Comparison of ENCODE assay signal across 1 cellular context in the genomic region with DNA sequence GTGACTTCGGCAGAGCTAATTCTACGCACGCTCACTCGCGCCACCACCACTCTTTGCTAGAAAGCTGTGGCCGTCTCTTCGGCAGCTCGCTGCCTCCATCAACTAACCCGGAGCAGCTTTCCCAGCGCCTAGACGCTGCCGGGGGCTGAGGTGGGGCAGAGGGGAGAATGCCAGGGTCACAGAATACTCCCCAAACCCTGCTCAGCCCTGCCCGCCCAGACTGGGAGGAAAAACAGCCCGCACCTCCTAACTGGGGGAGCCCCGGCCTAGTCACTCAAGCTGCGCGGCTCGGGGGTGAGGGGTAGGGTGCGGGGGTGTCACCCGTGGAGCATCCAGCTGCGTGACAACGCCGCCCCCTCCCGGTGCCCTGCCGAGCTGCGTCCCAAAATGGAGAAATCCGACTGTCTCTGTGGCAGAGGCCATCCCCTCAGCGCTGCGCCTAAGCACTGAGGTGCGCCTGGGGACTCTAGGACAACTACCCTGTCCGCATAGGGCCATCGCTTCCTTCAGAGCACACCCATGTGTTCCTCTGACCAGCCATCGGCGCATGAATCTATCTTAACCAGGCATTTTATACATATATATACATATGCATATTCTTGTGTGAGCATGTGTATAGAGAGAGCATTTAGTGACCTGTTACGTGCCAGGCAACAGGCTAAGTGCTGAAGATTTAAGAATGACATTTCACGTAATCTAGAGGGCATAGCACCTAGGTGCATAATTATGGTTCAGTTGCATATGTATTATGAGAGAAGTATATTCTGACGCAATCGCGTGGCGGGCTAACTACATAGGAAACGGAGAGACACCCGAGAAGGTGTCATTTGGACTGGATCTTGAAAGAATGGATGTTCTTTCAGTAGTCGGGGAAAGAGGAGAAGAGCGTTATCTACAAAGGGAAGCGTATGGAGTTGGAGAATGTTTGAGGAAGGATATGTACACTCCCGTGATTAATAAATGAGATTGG.
TF ChIP-seq lines count a peak whose summit lies in the region.

No MANE protein-coding gene starts in this region.

TF ChIP-seq in HepG2, 621 proteins besides CTCF, POLR2A, EP300 and RAD21 (continued from another document and continues in another):
- TF ChIP-seq HMGXB4 (CRISPR knock-in tag; IDR thresholded peaks at IDR 0.05; ENCODE audit: borderline replicate concordance in 1 of 2, low read depth in 1 of 2) (peak in 1 of 2 experiments; percentile 66; a peak in 1 of 4 replicates), SP5 (CRISPR knock-in tag; IDR thresholded peaks at IDR 0.05; ENCODE audit: borderline replicate concordance, low read depth) (no peak), KDM1A (CRISPR knock-in tag; IDR thresholded peaks at IDR 0.05) (no peak), AGO2 (optimal IDR thresholded peaks at IDR 0.05; ENCODE audit: low read depth, low read length) (peak; percentile 70), ZNF670 (CRISPR knock-in tag; IDR thresholded peaks at IDR 0.05; ENCODE audit: borderline replicate concordance) (no peak; the same call in 1 of the 2 replicates), ZNF337 (CRISPR knock-in tag; IDR thresholded peaks at IDR 0.05; ENCODE audit: borderline replicate concordance, low read depth) (no peak), ZBTB21 (CRISPR knock-in tag; IDR thresholded peaks at IDR 0.05) (no peak), RFX5 (IDR thresholded peaks at IDR 0.05; ENCODE audit: low read depth, low read length) (no peak), FOXP1 (IDR thresholded peaks at IDR 0.05) (no peak), FOXP1 (CRISPR knock-in tag; IDR thresholded peaks at IDR 0.05) (no peak), PCBP1 (IDR thresholded peaks at IDR 0.05; ENCODE audit: borderline replicate concordance, low read depth, low read length) (0 out of 2 replicates have a peak, but pooled peaks have one; percentile 50), ZNF879 (CRISPR knock-in tag; IDR thresholded peaks at IDR 0.05) (0 out of 2 replicates have a peak, but pooled peaks have one; percentile 11), UBTF (CRISPR knock-in tag; IDR thresholded peaks at IDR 0.05) (0 out of 2 replicates have a peak, but pooled peaks have one; percentile 50), XBP1 (CRISPR knock-in tag; IDR thresholded peaks at IDR 0.05) (no peak), ZMYM3 (CRISPR knock-in tag; IDR thresholded peaks at IDR 0.05) (peak; percentile 48; the same call in 1 of the 2 replicates), HOXD1 (CRISPR knock-in tag; IDR thresholded peaks at IDR 0.05) (no peak; the same call in 1 of the 2 replicates), FOXM1 (CRISPR knock-in tag; IDR thresholded peaks at IDR 0.05) (no peak), ZNF138 (CRISPR knock-in tag; IDR thresholded peaks at IDR 0.05; ENCODE audit: low read depth) (no peak), HNRNPUL1 (IDR thresholded peaks at IDR 0.05; ENCODE audit: low read depth, low read length) (no peak), IRF2 (CRISPR knock-in tag; IDR thresholded peaks at IDR 0.05) (0 out of 2 replicates have a peak, but pooled peaks have one; percentile 5), PRDM4 (CRISPR knock-in tag; IDR thresholded peaks at IDR 0.05; ENCODE audit: borderline replicate concordance) (no peak), ZFX (CRISPR knock-in tag; IDR thresholded peaks at IDR 0.05; ENCODE audit: low read depth) (peak; percentile 78), TEAD3 (CRISPR knock-in tag; optimal IDR thresholded peaks at IDR 0.05; ENCODE audit: borderline replicate concordance) (no peak), ZBTB3 (CRISPR knock-in tag; IDR thresholded peaks at IDR 0.05; ENCODE audit: borderline replicate concordance, low read depth) (no peak), ZMYM2 (CRISPR knock-in tag; IDR thresholded peaks at IDR 0.05) (no peak), ZNF598 (CRISPR knock-in tag; IDR thresholded peaks at IDR 0.05; ENCODE audit: borderline replicate concordance) (no peak), RNF219 (CRISPR knock-in tag; IDR thresholded peaks at IDR 0.05) (no peak), ZSCAN12 (CRISPR knock-in tag; IDR thresholded peaks at IDR 0.05) (no peak), ELF4 (CRISPR knock-in tag; IDR thresholded peaks at IDR 0.05; ENCODE audit: borderline replicate concordance) (0 out of 2 replicates have a peak, but pooled peaks have one; percentile 20), ZNF777 (CRISPR knock-in tag; IDR thresholded peaks at IDR 0.05) (no peak), HIC2 (CRISPR knock-in tag; IDR thresholded peaks at IDR 0.05; ENCODE audit: low read depth) (no peak), PHF8 (CRISPR knock-in tag; IDR thresholded peaks at IDR 0.05) (no peak), ZNF333 (CRISPR knock-in tag; IDR thresholded peaks at IDR 0.05; ENCODE audit: borderline replicate concordance) (no peak), ZMYM4 (CRISPR knock-in tag; IDR thresholded peaks at IDR 0.05) (no peak; the same call in none of the 2 replicates)
- TF ChIP-seq, protein P1, sequence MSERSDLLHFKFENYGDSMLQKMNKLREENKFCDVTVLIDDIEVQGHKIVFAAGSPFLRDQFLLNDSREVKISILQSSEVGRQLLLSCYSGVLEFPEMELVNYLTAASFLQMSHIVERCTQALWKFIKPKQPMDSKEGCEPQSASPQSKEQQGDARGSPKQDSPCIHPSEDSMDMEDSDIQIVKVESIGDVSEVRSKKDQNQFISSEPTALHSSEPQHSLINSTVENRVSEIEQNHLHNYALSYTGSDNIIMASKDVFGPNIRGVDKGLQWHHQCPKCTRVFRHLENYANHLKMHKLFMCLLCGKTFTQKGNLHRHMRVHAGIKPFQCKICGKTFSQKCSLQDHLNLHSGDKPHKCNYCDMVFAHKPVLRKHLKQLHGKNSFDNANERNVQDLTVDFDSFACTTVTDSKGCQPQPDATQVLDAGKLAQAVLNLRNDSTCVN (CRISPR knock-in tag; IDR thresholded peaks at IDR 0.05; ENCODE audit: borderline replicate concordance) = no peak
- TF ChIP-seq, protein P2, sequence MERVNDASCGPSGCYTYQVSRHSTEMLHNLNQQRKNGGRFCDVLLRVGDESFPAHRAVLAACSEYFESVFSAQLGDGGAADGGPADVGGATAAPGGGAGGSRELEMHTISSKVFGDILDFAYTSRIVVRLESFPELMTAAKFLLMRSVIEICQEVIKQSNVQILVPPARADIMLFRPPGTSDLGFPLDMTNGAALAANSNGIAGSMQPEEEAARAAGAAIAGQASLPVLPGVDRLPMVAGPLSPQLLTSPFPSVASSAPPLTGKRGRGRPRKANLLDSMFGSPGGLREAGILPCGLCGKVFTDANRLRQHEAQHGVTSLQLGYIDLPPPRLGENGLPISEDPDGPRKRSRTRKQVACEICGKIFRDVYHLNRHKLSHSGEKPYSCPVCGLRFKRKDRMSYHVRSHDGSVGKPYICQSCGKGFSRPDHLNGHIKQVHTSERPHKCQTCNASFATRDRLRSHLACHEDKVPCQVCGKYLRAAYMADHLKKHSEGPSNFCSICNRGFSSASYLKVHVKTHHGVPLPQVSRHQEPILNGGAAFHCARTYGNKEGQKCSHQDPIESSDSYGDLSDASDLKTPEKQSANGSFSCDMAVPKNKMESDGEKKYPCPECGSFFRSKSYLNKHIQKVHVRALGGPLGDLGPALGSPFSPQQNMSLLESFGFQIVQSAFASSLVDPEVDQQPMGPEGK (CRISPR knock-in tag; IDR thresholded peaks at IDR 0.05) = peak; percentile 71
- TF ChIP-seq, protein P3, sequence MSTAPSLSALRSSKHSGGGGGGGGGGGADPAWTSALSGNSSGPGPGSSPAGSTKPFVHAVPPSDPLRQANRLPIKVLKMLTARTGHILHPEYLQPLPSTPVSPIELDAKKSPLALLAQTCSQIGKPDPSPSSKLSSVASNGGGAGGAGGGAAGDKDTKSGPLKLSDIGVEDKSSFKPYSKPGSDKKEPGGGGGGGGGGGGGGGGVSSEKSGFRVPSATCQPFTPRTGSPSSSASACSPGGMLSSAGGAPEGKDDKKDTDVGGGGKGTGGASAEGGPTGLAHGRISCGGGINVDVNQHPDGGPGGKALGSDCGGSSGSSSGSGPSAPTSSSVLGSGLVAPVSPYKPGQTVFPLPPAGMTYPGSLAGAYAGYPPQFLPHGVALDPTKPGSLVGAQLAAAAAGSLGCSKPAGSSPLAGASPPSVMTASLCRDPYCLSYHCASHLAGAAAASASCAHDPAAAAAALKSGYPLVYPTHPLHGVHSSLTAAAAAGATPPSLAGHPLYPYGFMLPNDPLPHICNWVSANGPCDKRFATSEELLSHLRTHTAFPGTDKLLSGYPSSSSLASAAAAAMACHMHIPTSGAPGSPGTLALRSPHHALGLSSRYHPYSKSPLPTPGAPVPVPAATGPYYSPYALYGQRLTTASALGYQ (CRISPR knock-in tag; IDR thresholded peaks at IDR 0.05) = no peak
- TF ChIP-seq, protein P4, sequence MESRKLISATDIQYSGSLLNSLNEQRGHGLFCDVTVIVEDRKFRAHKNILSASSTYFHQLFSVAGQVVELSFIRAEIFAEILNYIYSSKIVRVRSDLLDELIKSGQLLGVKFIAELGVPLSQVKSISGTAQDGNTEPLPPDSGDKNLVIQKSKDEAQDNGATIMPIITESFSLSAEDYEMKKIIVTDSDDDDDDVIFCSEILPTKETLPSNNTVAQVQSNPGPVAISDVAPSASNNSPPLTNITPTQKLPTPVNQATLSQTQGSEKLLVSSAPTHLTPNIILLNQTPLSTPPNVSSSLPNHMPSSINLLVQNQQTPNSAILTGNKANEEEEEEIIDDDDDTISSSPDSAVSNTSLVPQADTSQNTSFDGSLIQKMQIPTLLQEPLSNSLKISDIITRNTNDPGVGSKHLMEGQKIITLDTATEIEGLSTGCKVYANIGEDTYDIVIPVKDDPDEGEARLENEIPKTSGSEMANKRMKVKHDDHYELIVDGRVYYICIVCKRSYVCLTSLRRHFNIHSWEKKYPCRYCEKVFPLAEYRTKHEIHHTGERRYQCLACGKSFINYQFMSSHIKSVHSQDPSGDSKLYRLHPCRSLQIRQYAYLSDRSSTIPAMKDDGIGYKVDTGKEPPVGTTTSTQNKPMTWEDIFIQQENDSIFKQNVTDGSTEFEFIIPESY (CRISPR knock-in tag; IDR thresholded peaks at IDR 0.05) = peak; percentile 55
